Comparison of ENCODE assay signal across 19 cellular contexts in the genomic region with DNA sequence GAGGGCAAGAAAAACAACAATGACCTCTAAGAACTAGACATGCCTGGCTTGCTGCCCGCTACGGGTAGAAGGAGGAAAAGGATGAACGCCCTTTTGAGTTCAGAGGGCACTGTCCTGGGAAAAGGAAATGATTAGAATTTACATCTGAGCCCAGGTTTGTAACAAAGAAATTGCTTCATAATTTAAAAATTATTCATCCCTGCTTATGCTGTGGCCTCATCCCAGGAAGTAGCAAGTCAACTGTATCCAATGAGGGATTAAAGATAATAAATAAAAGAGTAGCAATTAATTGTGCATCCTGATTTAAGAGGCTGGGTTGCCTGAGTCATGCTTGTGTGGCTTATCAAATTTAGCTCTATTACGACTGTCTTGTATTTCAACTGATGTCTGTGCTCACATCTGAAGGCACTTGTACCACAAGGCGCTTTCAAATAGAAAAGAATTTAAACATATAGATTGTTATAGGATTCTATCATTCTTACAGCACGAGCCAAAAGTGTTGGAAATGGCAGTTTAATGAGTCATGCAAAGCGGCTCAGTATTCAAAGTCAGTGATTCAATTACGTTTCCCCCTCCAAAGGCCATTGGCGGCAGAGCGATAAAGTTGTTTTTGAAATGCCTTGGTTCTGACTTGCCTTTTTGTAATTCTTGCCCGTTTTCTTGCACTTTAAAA. TPM values are rescaled to one million over a fixed set of nuclear protein-coding genes. Genes with fewer than 3 reads are reported as not detected.
DNase-seq lines count a peak whose midpoint lies in the region; ATAC-seq, FAIRE-seq and TF ChIP-seq lines count a peak whose summit lies in the region.
"Had no signal": no experiment of that assay in that cellular context is flagged by ENCODE, and none has a peak within 500 bp of the region (broad histone marks: within the 10 kb centered on the region; RNA-seq: fewer than 3 reads in every experiment).

No MANE protein-coding gene starts in this region.

- no peaks in the 10 kb centered on the region for H3K79me2 ChIP-seq in PC-9 (ENCODE audit: low read depth)

- ATAC-seq in foreskin keratinocyte (peak; percentile 88), GM21515 (IDR thresholded peaks at IDR 0.05; ENCODE audit: unreplicated experiment) (no peak)
- ATAC-seq: activated CD8-positive, alpha-beta T cell treated with anti-CD3 and anti-CD28 coated beads for 36 hours; gastrocnemius medialis; naive thymus-derived CD4-positive, alpha-beta T cell had no signal

- no peak for FAIRE-seq in small intestine (lab: Jason Lieb, UNC)
- FAIRE-seq: islet of Langerhans had no signal

- no peaks in the 10 kb centered on the region for H3K36me3 ChIP-seq in small intestine (ENCODE audit: control insufficient read depth in 2 of 2, insufficient read depth in 2 of 2, low read length in 2 of 2)
- no peaks in the 10 kb centered on the region for H3K36me3 ChIP-seq in stomach
- no peaks in the 10 kb centered on the region for H3K36me3 ChIP-seq in PC-9 (ENCODE audit: low read depth)
- H3K36me3 ChIP-seq: gastrocnemius medialis had no signal

- POLR2A ChIA-PET in PC-9 (lab: Charles Lee; ENCODE audit: unreplicated experiment) = interaction anchor here (0.7 kb wide), 1 partner anchor 53 kb away, joined by 4 read pairs; no protein-coding TSS in a partner anchor

- TF ChIP-seq POLR2A in stomach (IDR thresholded peaks at IDR 0.05) = no peak

- no peak overlapping the region for H2AFZ ChIP-seq in PC-9

- no peaks in the 10 kb centered on the region for H3K27me3 ChIP-seq in foreskin keratinocyte
- H3K27me3 ChIP-seq in small intestine (ENCODE audit: control insufficient read depth in 2 of 2, insufficient read depth in 2 of 2, low read length in 2 of 2) = no peaks in the 10 kb centered on the region
- no peaks in the 10 kb centered on the region for H3K27me3 ChIP-seq in stomach
- H3K27me3 ChIP-seq in PC-9 (ENCODE audit: insufficient read depth, low read depth) = no peaks in the 10 kb centered on the region
- H3K27me3 ChIP-seq: gastrocnemius medialis had no signal

- H3K4me1 ChIP-seq in foreskin keratinocyte (peaks cover 7% of the 10 kb centered on the region), small intestine (ENCODE audit: control insufficient read depth in 2 of 2, insufficient read depth in 1 of 2, low read depth in 1 of 2, low read length in 1 of 2) (no peaks in the 10 kb centered on the region), stomach (no peaks in the 10 kb centered on the region), PC-9 (replicated peaks; ENCODE audit: insufficient read depth) (no peaks in the 10 kb centered on the region)
- H3K4me1 ChIP-seq: gastrocnemius medialis had no signal

- no peaks in the 10 kb centered on the region for H3F3A ChIP-seq in PC-9 (ENCODE audit: insufficient read depth, low read depth)

- intact Hi-C loops in stomach (cut with DNase I; ENCODE audit: low total_unique reads) = loop anchor here (10.0 kb wide), 1 partner anchor 417 kb away; no protein-coding TSS in a partner anchor
- intact Hi-C loops in PC-9 (cut with micrococcal nuclease; ENCODE audit: unreplicated experiment) = no loop called here

- H3K27ac ChIP-seq in foreskin keratinocyte (peak overlapping the region; percentile 43), small intestine (ENCODE audit: low read depth in 1 of 2, low read length in 1 of 2) (no peak overlapping the region), stomach (no peak overlapping the region), PC-9 (no peak overlapping the region)
- H3K27ac ChIP-seq: gastrocnemius medialis had no signal

- CTCF ChIA-PET in PC-9 (lab: Charles Lee) = interaction anchor here (0.6 kb wide), 1 partner anchor 27 kb away, joined by 4 read pairs; no protein-coding TSS in a partner anchor

- BruUV-seq in PC-9 (replicated peaks; lab: Mats Ljungman, UMichigan) = no TSS peak

- no peaks in the 10 kb centered on the region for H4K20me1 ChIP-seq in PC-9 (ENCODE audit: insufficient read depth)

- TF ChIP-seq EP300 in stomach (IDR thresholded peaks at IDR 0.05) = no peak

- no peak overlapping the region for H3K4me2 ChIP-seq in PC-9

- TF ChIP-seq CTCF in foreskin keratinocyte (conservative IDR thresholded peaks at IDR 0.05) (no peak), stomach (IDR thresholded peaks at IDR 0.05) (no peak), PC-9 (conservative IDR thresholded peaks at IDR 0.05) (no peak)

- DNase-seq in HPDE6-E6E7 (ENCODE audit: extremely low spot score) = peak; percentile 44
- peak; percentile 85 for DNase-seq in astrocyte of the hippocampus (ENCODE audit: low read depth, low spot score)
- DNase-seq in foreskin keratinocyte = peak; percentile 72 to 84
- DNase-seq in small intestine = peak; percentile 33
- DNase-seq in stomach = no peak
- DNase-seq in effector CD4-positive, alpha-beta T cell = no peak
- DNase-seq in PC-9 = no peak
- DNase-seq: activated CD8-positive, alpha-beta T cell treated with anti-CD3 and anti-CD28 coated beads for 36 hours; activated naive CD4-positive, alpha-beta T cell treated with Interleukin-2 at 50 U/mL for 16 hours; Caco-2; gastrocnemius medialis; naive thymus-derived CD4-positive, alpha-beta T cell; NCI-H510A treated with DMSO at 0.1 percent for 48 hours; substantia nigra; T-helper 9 cell had no signal

- 46 to 55% (median 52%) methylated on average over 11 of the region's 11 CpGs for WGBS in small intestine, 3 donors
- 51 to 64% (median 62%) methylated on average over 11 of the region's 11 CpGs for WGBS in stomach, 5 donors

- H3K9me3 ChIP-seq in small intestine (ENCODE audit: control insufficient read depth, low read depth) = no peaks in the 10 kb centered on the region
- H3K9me3 ChIP-seq in stomach = no peaks in the 10 kb centered on the region
- no peaks in the 10 kb centered on the region for H3K9me3 ChIP-seq in PC-9 (ENCODE audit: insufficient read depth, low read depth)
- H3K9me3 ChIP-seq: Caco-2, gastrocnemius medialis had no signal

- H3K9me2 ChIP-seq in PC-9 (ENCODE audit: insufficient read depth) = no peaks in the 10 kb centered on the region

- H3K4me3 ChIP-seq in small intestine (ENCODE audit: low read depth in 1 of 2, low read length in 2 of 2) (no peak overlapping the region), stomach (no peak overlapping the region), PC-9 (no peak overlapping the region)
- H3K4me3 ChIP-seq: gastrocnemius medialis, skin epidermis had no signal

RNA-seq across cellular contexts. Expression of a gene that starts 40.0 kb away (rescaled TPM):
- total RNA-seq in foreskin keratinocyte (not detected in 2 replicates), stomach (not detected), PC-9 (2021) (not detected in 2 replicates)
- polyA plus RNA-seq in foreskin keratinocyte (not detected in 2 replicates), small intestine (not detected), stomach (not detected)
- total RNA-seq: activated CD8-positive, alpha-beta T cell treated with anti-CD3 and anti-CD28 coated beads for 36 hours; Caco-2; naive thymus-derived CD4-positive, alpha-beta T cell; RPMI7951 had no signal
- polyA plus RNA-seq: naive thymus-derived CD4-positive, alpha-beta T cell had no signal

Comparison
In these comparisons a context has a peak if more than half of its experiments do, and no peak if none do; other contexts are left out.
1. DNase-seq: peak in HPDE6-E6E7 (single experiment), astrocyte of the hippocampus (single experiment), foreskin keratinocyte (2 of 2) and small intestine (single experiment); none in stomach (single experiment), effector CD4-positive, alpha-beta T cell (single experiment) and PC-9 (0 of 2).